ENCODE assay signal across 11 cellular contexts in the genomic region with DNA sequence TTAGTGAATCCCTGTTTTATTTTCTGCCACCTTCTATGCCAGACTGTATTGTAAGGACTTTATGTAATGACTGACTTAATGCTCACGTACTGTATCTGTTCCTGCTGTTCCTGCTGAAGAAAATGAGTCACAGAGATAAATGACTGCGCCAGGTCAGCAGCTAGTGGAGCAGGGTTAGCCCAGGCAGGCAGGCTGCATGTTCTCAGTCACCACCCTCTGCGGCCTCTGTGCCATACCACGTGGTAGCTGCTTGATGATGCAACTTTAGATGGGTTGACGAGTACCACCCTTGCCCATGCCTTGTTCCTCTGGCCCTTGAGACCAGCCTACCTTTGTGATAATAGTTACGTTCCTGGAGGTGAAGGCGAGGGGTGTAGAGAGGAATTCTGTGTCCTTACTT.
DNase-seq lines count a peak whose midpoint lies in the region; ATAC-seq, FAIRE-seq and TF ChIP-seq lines count a peak whose summit lies in the region.
"Had no signal": no experiment of that assay in that cellular context is flagged by ENCODE, and none has a peak within 500 bp of the region (broad histone marks: within the 10 kb centered on the region; RNA-seq: fewer than 3 reads in every experiment).

No MANE protein-coding gene starts in this region.

- CTCF ChIA-PET in naive thymus-derived CD4-positive, alpha-beta T cell (lab: Charles Lee) = no interaction called here

- intact Hi-C loops in naive thymus-derived CD4-positive, alpha-beta T cell (cut with micrococcal nuclease) = no loop called here
- intact Hi-C loops in sciatic nerve (cut with DNase I) = no loop called here

- no peaks in the 10 kb centered on the region for H3K36me3 ChIP-seq in naive thymus-derived CD4-positive, alpha-beta T cell (ENCODE audit: control insufficient read depth in 2 of 3, insufficient read depth in 3 of 3, low read length in 3 of 3)

- no peaks in the 10 kb centered on the region for H3K9me3 ChIP-seq in naive thymus-derived CD4-positive, alpha-beta T cell (ENCODE audit: control insufficient read depth in 2 of 3, low read length in 3 of 3)
- H3K9me3 ChIP-seq: spleen had no signal

- no peaks in the 10 kb centered on the region for H3K4me1 ChIP-seq in naive thymus-derived CD4-positive, alpha-beta T cell (ENCODE audit: control insufficient read depth in 2 of 2, insufficient read depth in 2 of 2, low read length in 2 of 2)

- H3K27ac Mint-ChIP-seq in naive thymus-derived CD4-positive, alpha-beta T cell = no peak overlapping the region
- H3K27ac Mint-ChIP-seq: stimulated activated naive CD8-positive, alpha-beta T cell treated with anti-CD3 and anti-CD28 coated beads, Interleukin-15, amount 100 ng/mL, for 72 hours had no signal

- H3K4me3 ChIP-seq in epithelial cell of proximal tubule (ENCODE audit: low read depth, low read length) = no peak overlapping the region
- H3K4me3 ChIP-seq in naive thymus-derived CD4-positive, alpha-beta T cell (ENCODE audit: low read length) = no peak overlapping the region
- H3K4me3 ChIP-seq: spleen had no signal

- TF ChIP-seq POLR2A in GM12892 (IDR thresholded peaks at IDR 0.05; ENCODE audit: low read depth, low read length) = no peak

- DNase-seq in ELF-1 (ENCODE audit: low read depth, low spot score) (peak; percentile 42), NOMO-1 treated with DMSO at 0.1 percent for 48 hours (lab: John Stamatoyannopoulos, UW; ENCODE audit: unreplicated experiment) (peak; percentile 77), epithelial cell of proximal tubule (ENCODE audit: low read depth) (peak; percentile 47), sciatic nerve (ENCODE audit: low spot score) (no peak), GM12892 (ENCODE audit: insufficient read length) (no peak), D341Med (ENCODE audit: low spot score) (no peak)
- DNase-seq in naive thymus-derived CD4-positive, alpha-beta T cell = no peak
- DNase-seq: NCI-H2029; spleen; stimulated activated naive CD8-positive, alpha-beta T cell treated with anti-CD3 and anti-CD28 coated beads, Interleukin-15, amount 100 ng/mL, for 72 hours had no signal

- H3K27me3 Mint-ChIP-seq in naive thymus-derived CD4-positive, alpha-beta T cell = peaks cover 0 to 13% (median 4%) of the 10 kb centered on the region in 5 donors

- no peak overlapping the region for H3K4me3 Mint-ChIP-seq in naive thymus-derived CD4-positive, alpha-beta T cell
- H3K4me3 Mint-ChIP-seq: stimulated activated naive CD8-positive, alpha-beta T cell treated with anti-CD3 and anti-CD28 coated beads, Interleukin-15, amount 100 ng/mL, for 72 hours had no signal

- no peak for TF ChIP-seq CTCF in epithelial cell of proximal tubule (conservative IDR thresholded peaks at IDR 0.05; ENCODE audit: low read depth, low read length)

- ATAC-seq in naive thymus-derived CD4-positive, alpha-beta T cell = peak; percentile 22
- ATAC-seq in sciatic nerve (no peak), GM18909 (IDR thresholded peaks at IDR 0.05; ENCODE audit: poor library complexity, unreplicated experiment) (no peak)
- ATAC-seq: stimulated activated naive CD8-positive, alpha-beta T cell treated with anti-CD3 and anti-CD28 coated beads, Interleukin-15, amount 100 ng/mL, for 72 hours had no signal

- POLR2A ChIA-PET in naive thymus-derived CD4-positive, alpha-beta T cell (lab: Charles Lee) = no interaction called here

- no peak overlapping the region for H3K27ac ChIP-seq in naive thymus-derived CD4-positive, alpha-beta T cell (ENCODE audit: low read depth, low read length)
- H3K27ac ChIP-seq: spleen had no signal

- H3K27me3 ChIP-seq in naive thymus-derived CD4-positive, alpha-beta T cell (ENCODE audit: control insufficient read depth in 2 of 2, insufficient read depth in 2 of 2, low read length in 2 of 2) = no peaks in the 10 kb centered on the region
- H3K27me3 ChIP-seq: spleen had no signal

- H3K9me3 Mint-ChIP-seq in naive thymus-derived CD4-positive, alpha-beta T cell = peaks cover 0 to 13% (median 0%) of the 10 kb centered on the region in 11 donors

- peaks cover 0 to 5% (median 0%) of the 10 kb centered on the region in 5 donors for H3K36me3 Mint-ChIP-seq in naive thymus-derived CD4-positive, alpha-beta T cell

- H3K4me1 Mint-ChIP-seq in naive thymus-derived CD4-positive, alpha-beta T cell = no peaks in the 10 kb centered on the region
- H3K4me1 Mint-ChIP-seq: stimulated activated naive CD8-positive, alpha-beta T cell treated with anti-CD3 and anti-CD28 coated beads, Interleukin-15, amount 100 ng/mL, for 72 hours had no signal

- no peak for FAIRE-seq in GM12892 (lab: Jason Lieb, UNC)

Comparison
In these comparisons a context has a peak if more than half of its experiments do, and no peak if none do; other contexts are left out.
1. DNase-seq: peak in ELF-1 (single experiment), NOMO-1 treated with DMSO at 0.1 percent for 48 hours (single experiment) and epithelial cell of proximal tubule (single experiment); none in naive thymus-derived CD4-positive, alpha-beta T cell (0 of 9), sciatic nerve (single experiment), GM12892 (single experiment) and D341Med (single experiment).